In genomic region chr19:3783660-3784584, GRCh38 we compare ENCODE assay signal across 1 cellular context.
TF ChIP-seq lines count a peak whose summit lies in the region.

No MANE protein-coding gene starts in this region.

TF ChIP-seq in HepG2, 621 proteins besides CTCF, POLR2A, EP300 and RAD21 (continued from another document and continues in another):
- TF ChIP-seq CAMTA2 (CRISPR knock-in tag; IDR thresholded peaks at IDR 0.05; ENCODE audit: borderline replicate concordance) = no peak
- TF ChIP-seq, protein P1, sequence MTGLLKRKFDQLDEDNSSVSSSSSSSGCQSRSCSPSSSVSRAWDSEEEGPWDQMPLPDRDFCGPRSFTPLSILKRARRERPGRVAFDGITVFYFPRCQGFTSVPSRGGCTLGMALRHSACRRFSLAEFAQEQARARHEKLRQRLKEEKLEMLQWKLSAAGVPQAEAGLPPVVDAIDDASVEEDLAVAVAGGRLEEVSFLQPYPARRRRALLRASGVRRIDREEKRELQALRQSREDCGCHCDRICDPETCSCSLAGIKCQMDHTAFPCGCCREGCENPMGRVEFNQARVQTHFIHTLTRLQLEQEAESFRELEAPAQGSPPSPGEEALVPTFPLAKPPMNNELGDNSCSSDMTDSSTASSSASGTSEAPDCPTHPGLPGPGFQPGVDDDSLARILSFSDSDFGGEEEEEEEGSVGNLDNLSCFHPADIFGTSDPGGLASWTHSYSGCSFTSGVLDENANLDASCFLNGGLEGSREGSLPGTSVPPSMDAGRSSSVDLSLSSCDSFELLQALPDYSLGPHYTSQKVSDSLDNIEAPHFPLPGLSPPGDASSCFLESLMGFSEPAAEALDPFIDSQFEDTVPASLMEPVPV (CRISPR knock-in tag; IDR thresholded peaks at IDR 0.05) = 0 out of 2 replicates have a peak, but pooled peaks have one; percentile 34
- no peak for TF ChIP-seq SETDB1 (CRISPR knock-in tag; IDR thresholded peaks at IDR 0.05; ENCODE audit: borderline replicate concordance)
- no peak for TF ChIP-seq SRY (CRISPR knock-in tag; IDR thresholded peaks at IDR 0.05)
- no peak for TF ChIP-seq ZSCAN12 (CRISPR knock-in tag; IDR thresholded peaks at IDR 0.05)
- no peak for TF ChIP-seq SIN3A (IDR thresholded peaks at IDR 0.05; ENCODE audit: borderline replicate concordance, low read depth, low read length)
- no peak for TF ChIP-seq GTF2F1 (IDR thresholded peaks at IDR 0.05; ENCODE audit: low read length)
- TF ChIP-seq DRAP1 (CRISPR knock-in tag; IDR thresholded peaks at IDR 0.05) = no peak
- no peak for TF ChIP-seq ZNF776 (CRISPR knock-in tag; IDR thresholded peaks at IDR 0.05)
- TF ChIP-seq, protein P2, sequence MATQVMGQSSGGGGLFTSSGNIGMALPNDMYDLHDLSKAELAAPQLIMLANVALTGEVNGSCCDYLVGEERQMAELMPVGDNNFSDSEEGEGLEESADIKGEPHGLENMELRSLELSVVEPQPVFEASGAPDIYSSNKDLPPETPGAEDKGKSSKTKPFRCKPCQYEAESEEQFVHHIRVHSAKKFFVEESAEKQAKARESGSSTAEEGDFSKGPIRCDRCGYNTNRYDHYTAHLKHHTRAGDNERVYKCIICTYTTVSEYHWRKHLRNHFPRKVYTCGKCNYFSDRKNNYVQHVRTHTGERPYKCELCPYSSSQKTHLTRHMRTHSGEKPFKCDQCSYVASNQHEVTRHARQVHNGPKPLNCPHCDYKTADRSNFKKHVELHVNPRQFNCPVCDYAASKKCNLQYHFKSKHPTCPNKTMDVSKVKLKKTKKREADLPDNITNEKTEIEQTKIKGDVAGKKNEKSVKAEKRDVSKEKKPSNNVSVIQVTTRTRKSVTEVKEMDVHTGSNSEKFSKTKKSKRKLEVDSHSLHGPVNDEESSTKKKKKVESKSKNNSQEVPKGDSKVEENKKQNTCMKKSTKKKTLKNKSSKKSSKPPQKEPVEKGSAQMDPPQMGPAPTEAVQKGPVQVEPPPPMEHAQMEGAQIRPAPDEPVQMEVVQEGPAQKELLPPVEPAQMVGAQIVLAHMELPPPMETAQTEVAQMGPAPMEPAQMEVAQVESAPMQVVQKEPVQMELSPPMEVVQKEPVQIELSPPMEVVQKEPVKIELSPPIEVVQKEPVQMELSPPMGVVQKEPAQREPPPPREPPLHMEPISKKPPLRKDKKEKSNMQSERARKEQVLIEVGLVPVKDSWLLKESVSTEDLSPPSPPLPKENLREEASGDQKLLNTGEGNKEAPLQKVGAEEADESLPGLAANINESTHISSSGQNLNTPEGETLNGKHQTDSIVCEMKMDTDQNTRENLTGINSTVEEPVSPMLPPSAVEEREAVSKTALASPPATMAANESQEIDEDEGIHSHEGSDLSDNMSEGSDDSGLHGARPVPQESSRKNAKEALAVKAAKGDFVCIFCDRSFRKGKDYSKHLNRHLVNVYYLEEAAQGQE (IDR thresholded peaks at IDR 0.05; ENCODE audit: borderline replicate concordance in 1 of 2, low read depth in 1 of 2, low read length in 2 of 2) = no peak
- TF ChIP-seq, protein P3, sequence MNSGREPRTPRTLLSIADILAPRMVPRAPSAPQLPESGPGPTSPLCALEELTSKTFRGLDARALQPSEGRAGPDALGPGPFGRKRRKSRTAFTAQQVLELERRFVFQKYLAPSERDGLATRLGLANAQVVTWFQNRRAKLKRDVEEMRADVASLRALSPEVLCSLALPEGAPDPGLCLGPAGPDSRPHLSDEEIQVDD (CRISPR knock-in tag; IDR thresholded peaks at IDR 0.05; ENCODE audit: borderline replicate concordance) = no peak
- no peak for TF ChIP-seq AKAP8 (CRISPR knock-in tag; IDR thresholded peaks at IDR 0.05)
- TF ChIP-seq LCORL (IDR thresholded peaks at IDR 0.05) = no peak
- no peak for TF ChIP-seq LCORL (CRISPR knock-in tag; IDR thresholded peaks at IDR 0.05)
- TF ChIP-seq HOXD1 (CRISPR knock-in tag; IDR thresholded peaks at IDR 0.05) = no peak
- TF ChIP-seq SMAD9 (CRISPR knock-in tag; IDR thresholded peaks at IDR 0.05) = no peak
- no peak for TF ChIP-seq ETV5 (CRISPR knock-in tag; IDR thresholded peaks at IDR 0.05; ENCODE audit: borderline replicate concordance)
- no peak for TF ChIP-seq SOX5 (CRISPR knock-in tag; IDR thresholded peaks at IDR 0.05; ENCODE audit: borderline replicate concordance)
- no peak for TF ChIP-seq NONO (IDR thresholded peaks at IDR 0.05)
- TF ChIP-seq NONO (CRISPR knock-in tag; conservative IDR thresholded peaks at IDR 0.05) = no peak
- no peak for TF ChIP-seq HIC2 (CRISPR knock-in tag; IDR thresholded peaks at IDR 0.05; ENCODE audit: low read depth)
- TF ChIP-seq SSRP1 (CRISPR knock-in tag; IDR thresholded peaks at IDR 0.05) = no peak
- no peak for TF ChIP-seq ATF4 (CRISPR knock-in tag; IDR thresholded peaks at IDR 0.05)
- no peak for TF ChIP-seq KLF9 (CRISPR knock-in tag; IDR thresholded peaks at IDR 0.05; ENCODE audit: low read depth)
- no peak for TF ChIP-seq KDM5B (CRISPR knock-in tag; IDR thresholded peaks at IDR 0.05; ENCODE audit: borderline replicate concordance)
- no peak for TF ChIP-seq RBM39 (IDR thresholded peaks at IDR 0.05; ENCODE audit: low read depth, low read length, poor library complexity, severe bottlenecking)
- TF ChIP-seq ZNF792 (CRISPR knock-in tag; IDR thresholded peaks at IDR 0.05) = 0 out of 2 replicates have a peak, but pooled peaks have one; percentile 42
- TF ChIP-seq ZNF225 (CRISPR knock-in tag; IDR thresholded peaks at IDR 0.05) = no peak
- TF ChIP-seq, protein P4, sequence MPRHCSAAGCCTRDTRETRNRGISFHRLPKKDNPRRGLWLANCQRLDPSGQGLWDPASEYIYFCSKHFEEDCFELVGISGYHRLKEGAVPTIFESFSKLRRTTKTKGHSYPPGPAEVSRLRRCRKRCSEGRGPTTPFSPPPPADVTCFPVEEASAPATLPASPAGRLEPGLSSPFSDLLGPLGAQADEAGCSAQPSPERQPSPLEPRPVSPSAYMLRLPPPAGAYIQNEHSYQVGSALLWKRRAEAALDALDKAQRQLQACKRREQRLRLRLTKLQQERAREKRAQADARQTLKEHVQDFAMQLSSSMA (CRISPR knock-in tag; IDR thresholded peaks at IDR 0.05) = no peak
- TF ChIP-seq ZBTB38 (CRISPR knock-in tag; IDR thresholded peaks at IDR 0.05) = 0 out of 2 replicates have a peak, but pooled peaks have one; percentile 38
- no peak for TF ChIP-seq ZNF260 (CRISPR knock-in tag; IDR thresholded peaks at IDR 0.05; ENCODE audit: borderline replicate concordance, low read depth)
- TF ChIP-seq SAFB2 (CRISPR knock-in tag; IDR thresholded peaks at IDR 0.05; ENCODE audit: borderline replicate concordance, low read depth) = no peak
- no peak for TF ChIP-seq EEA1 (CRISPR knock-in tag; IDR thresholded peaks at IDR 0.05; ENCODE audit: borderline replicate concordance)
- TF ChIP-seq, protein P5, sequence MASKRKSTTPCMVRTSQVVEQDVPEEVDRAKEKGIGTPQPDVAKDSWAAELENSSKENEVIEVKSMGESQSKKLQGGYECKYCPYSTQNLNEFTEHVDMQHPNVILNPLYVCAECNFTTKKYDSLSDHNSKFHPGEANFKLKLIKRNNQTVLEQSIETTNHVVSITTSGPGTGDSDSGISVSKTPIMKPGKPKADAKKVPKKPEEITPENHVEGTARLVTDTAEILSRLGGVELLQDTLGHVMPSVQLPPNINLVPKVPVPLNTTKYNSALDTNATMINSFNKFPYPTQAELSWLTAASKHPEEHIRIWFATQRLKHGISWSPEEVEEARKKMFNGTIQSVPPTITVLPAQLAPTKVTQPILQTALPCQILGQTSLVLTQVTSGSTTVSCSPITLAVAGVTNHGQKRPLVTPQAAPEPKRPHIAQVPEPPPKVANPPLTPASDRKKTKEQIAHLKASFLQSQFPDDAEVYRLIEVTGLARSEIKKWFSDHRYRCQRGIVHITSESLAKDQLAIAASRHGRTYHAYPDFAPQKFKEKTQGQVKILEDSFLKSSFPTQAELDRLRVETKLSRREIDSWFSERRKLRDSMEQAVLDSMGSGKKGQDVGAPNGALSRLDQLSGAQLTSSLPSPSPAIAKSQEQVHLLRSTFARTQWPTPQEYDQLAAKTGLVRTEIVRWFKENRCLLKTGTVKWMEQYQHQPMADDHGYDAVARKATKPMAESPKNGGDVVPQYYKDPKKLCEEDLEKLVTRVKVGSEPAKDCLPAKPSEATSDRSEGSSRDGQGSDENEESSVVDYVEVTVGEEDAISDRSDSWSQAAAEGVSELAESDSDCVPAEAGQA (IDR thresholded peaks at IDR 0.05; ENCODE audit: low read depth) = peak; percentile 43; the same call in 1 of the 2 replicates
- TF ChIP-seq, protein P5 (CRISPR knock-in tag; IDR thresholded peaks at IDR 0.05; ENCODE audit: borderline replicate concordance) = no peak
- TF ChIP-seq POLR2G (IDR thresholded peaks at IDR 0.05; ENCODE audit: low read depth, low read length) = no peak
- no peak for TF ChIP-seq ZNF441 (CRISPR knock-in tag; IDR thresholded peaks at IDR 0.05; ENCODE audit: borderline replicate concordance)
- peak; percentile 78; the same call in 1 of the 2 replicates for TF ChIP-seq KLF6 (CRISPR knock-in tag; IDR thresholded peaks at IDR 0.05)
- TF ChIP-seq ELF4 (CRISPR knock-in tag; IDR thresholded peaks at IDR 0.05; ENCODE audit: borderline replicate concordance) = no peak
- TF ChIP-seq, protein P6, sequence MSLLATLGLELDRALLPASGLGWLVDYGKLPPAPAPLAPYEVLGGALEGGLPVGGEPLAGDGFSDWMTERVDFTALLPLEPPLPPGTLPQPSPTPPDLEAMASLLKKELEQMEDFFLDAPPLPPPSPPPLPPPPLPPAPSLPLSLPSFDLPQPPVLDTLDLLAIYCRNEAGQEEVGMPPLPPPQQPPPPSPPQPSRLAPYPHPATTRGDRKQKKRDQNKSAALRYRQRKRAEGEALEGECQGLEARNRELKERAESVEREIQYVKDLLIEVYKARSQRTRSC (CRISPR knock-in tag; IDR thresholded peaks at IDR 0.05; ENCODE audit: low read depth) = no peak
- no peak for TF ChIP-seq SP1 (IDR thresholded peaks at IDR 0.05)
- TF ChIP-seq SP1 (CRISPR knock-in tag; IDR thresholded peaks at IDR 0.05) = peak; percentile 43; the same call in 1 of the 2 replicates
- no peak for TF ChIP-seq KMT2B (CRISPR knock-in tag; IDR thresholded peaks at IDR 0.05)
- 0 out of 2 replicates have a peak, but pooled peaks have one; percentile 29 for TF ChIP-seq IRF2 (CRISPR knock-in tag; IDR thresholded peaks at IDR 0.05)
- TF ChIP-seq ZNF570 (CRISPR knock-in tag; IDR thresholded peaks at IDR 0.05; ENCODE audit: borderline replicate concordance) = no peak
- TF ChIP-seq, protein P7, sequence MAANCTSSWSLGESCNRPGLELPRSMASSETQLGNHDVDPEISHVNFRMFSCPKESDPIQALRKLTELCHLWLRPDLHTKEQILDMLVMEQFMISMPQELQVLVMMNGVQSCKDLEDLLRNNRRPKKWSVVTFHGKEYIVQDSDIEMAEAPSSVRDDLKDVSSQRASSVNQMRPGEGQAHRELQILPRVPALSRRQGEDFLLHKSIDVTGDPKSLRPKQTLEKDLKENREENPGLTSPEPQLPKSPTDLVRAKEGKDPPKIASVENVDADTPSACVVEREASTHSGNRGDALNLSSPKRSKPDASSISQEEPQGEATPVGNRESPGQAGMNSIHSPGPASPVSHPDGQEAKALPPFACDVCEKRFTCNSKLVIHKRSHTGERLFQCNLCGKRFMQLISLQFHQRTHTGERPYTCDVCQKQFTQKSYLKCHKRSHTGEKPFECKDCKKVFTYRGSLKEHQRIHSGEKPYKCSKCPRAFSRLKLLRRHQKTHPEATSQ (CRISPR knock-in tag; IDR thresholded peaks at IDR 0.05; ENCODE audit: borderline replicate concordance) = no peak
- 0 out of 2 replicates have a peak, but pooled peaks have one; percentile 26 for TF ChIP-seq ZFY (CRISPR knock-in tag; IDR thresholded peaks at IDR 0.05)
- TF ChIP-seq SIN3B (IDR thresholded peaks at IDR 0.05; ENCODE audit: low read length) = no peak
- TF ChIP-seq ZNF501 (CRISPR knock-in tag; IDR thresholded peaks at IDR 0.05) = 0 out of 2 replicates have a peak, but pooled peaks have one; percentile 21
- TF ChIP-seq PHF5A (CRISPR knock-in tag; IDR thresholded peaks at IDR 0.05; ENCODE audit: low read depth, unreplicated experiment) = no peak
- no peak for TF ChIP-seq KLF15 (CRISPR knock-in tag; IDR thresholded peaks at IDR 0.05; ENCODE audit: borderline replicate concordance)
